In genomic region chr14:68391292-68392014, GRCh38 we compare ENCODE assay signal across 11 cellular contexts.
DNase-seq lines count a peak whose midpoint lies in the region; ATAC-seq and TF ChIP-seq lines count a peak whose summit lies in the region.
"Had no signal": no experiment of that assay in that cellular context is flagged by ENCODE, and none has a peak within 500 bp of the region (broad histone marks: within the 10 kb centered on the region; RNA-seq: fewer than 3 reads in every experiment).

No MANE protein-coding gene starts in this region.

- peak overlapping the region; percentile 67 for H3K9ac ChIP-seq in adipocyte (ENCODE audit: low read length)

- peaks cover 79% of the 10 kb centered on the region for H3K4me1 Mint-ChIP-seq in neural crest cell

- ATAC-seq in HG03135 (IDR thresholded peaks at IDR 0.05; ENCODE audit: unreplicated experiment) (no peak), GM18907 (IDR thresholded peaks at IDR 0.05; ENCODE audit: unreplicated experiment) (no peak), GM21515 (IDR thresholded peaks at IDR 0.05; ENCODE audit: unreplicated experiment) (no peak)

- H3K27me3 Mint-ChIP-seq in neural crest cell (ENCODE audit: low read depth) = no peaks in the 10 kb centered on the region

- H3K4me1 ChIP-seq in adipocyte (ENCODE audit: control insufficient read depth, insufficient read depth, low read length) (peaks cover 65% of the 10 kb centered on the region), thyroid gland (peaks cover 27 to 54% of the 10 kb centered on the region in 2 donors)

- H3K27ac Mint-ChIP-seq in neural crest cell (ENCODE audit: unreplicated experiment) = peak overlapping the region; percentile 43

- TF ChIP-seq POLR2A in thyroid gland (IDR thresholded peaks at IDR 0.05) (no peak), erythroblast (IDR thresholded peaks at IDR 0.05; ENCODE audit: low read length) (no peak)

- no peaks in the 10 kb centered on the region for H3K9me3 Mint-ChIP-seq in neural crest cell

- intact Hi-C loops in thyroid gland (cut with DNase I) = no loop called here

- H3K9me3 ChIP-seq in adipocyte (ENCODE audit: control insufficient read depth, low read length) (no peaks in the 10 kb centered on the region), thyroid gland (no peaks in the 10 kb centered on the region)

- no peak overlapping the region for H3K4me3 Mint-ChIP-seq in neural crest cell

- H3K4me3 ChIP-seq in adipocyte (ENCODE audit: low read length) = no peak overlapping the region
- H3K4me3 ChIP-seq in fibroblast of mammary gland (ENCODE audit: control insufficient read depth, low read depth, low read length) = no peak overlapping the region
- H3K4me3 ChIP-seq in thyroid gland (replicated peaks in 1 of 3) = no peak overlapping the region

- WGBS in thyroid gland, 2 donors = 69 to 74% methylated on average over 4 of the region's 4 CpGs

- H3K27ac ChIP-seq in thyroid gland = peak overlapping the region; percentile 2 to 57 (median 46)

- TF ChIP-seq CTCF in fibroblast of mammary gland (conservative IDR thresholded peaks at IDR 0.05; ENCODE audit: control insufficient read depth, insufficient read depth, low read depth, low read length) = no peak
- no peak for TF ChIP-seq CTCF in neural crest cell (conservative IDR thresholded peaks at IDR 0.05)
- no peak for TF ChIP-seq CTCF in thyroid gland (IDR thresholded peaks at IDR 0.05)

- H3K36me3 Mint-ChIP-seq in neural crest cell (ENCODE audit: low read depth) = no peaks in the 10 kb centered on the region

- H3K36me3 ChIP-seq in adipocyte (ENCODE audit: control insufficient read depth, insufficient read depth, low read length, severe bottlenecking) (no peaks in the 10 kb centered on the region), thyroid gland (no peaks in the 10 kb centered on the region)

- no peaks in the 10 kb centered on the region for H3K27me3 ChIP-seq in adipocyte (replicated peaks; ENCODE audit: control insufficient read depth, insufficient read depth, low read length)
- no peaks in the 10 kb centered on the region for H3K27me3 ChIP-seq in thyroid gland

- DNase-seq in adipocyte (ENCODE audit: low read depth) (peak; percentile 84), fibroblast of mammary gland (ENCODE audit: low read depth) (peak; percentile 70), neural crest cell (ENCODE audit: low read depth, low spot score) (no peak), thyroid gland (no peak), erythroblast (lab: John Stamatoyannopoulos, UW) (no peak)
- DNase-seq: activated CD4-positive, CD25-positive, alpha-beta regulatory T cell treated with anti-CD3 and anti-CD28 coated beads, Interleukin-2, amount 50 U/mL, for 72 hours; activated effector memory CD4-positive, alpha-beta T cell treated with Interleukin-2 at 50 U/mL for 16 hours; NCI-H524 treated with DMSO at 0.1 percent for 48 hours had no signal

Comparison
In these comparisons a context has a peak if more than half of its experiments do, and no peak if none do; other contexts are left out.
1. DNase-seq: peak in adipocyte (single experiment) and fibroblast of mammary gland (single experiment); none in neural crest cell (single experiment), thyroid gland (0 of 2) and erythroblast (0 of 2).